9 cellular contexts compared by ENCODE assay signal in genomic region chr1:94801919-94802546, GRCh38. TPM values are rescaled to one million over a fixed set of nuclear protein-coding genes. Genes with fewer than 3 reads are reported as not detected.
DNase-seq lines count a peak whose midpoint lies in the region; ATAC-seq and TF ChIP-seq lines count a peak whose summit lies in the region.
"Had no signal": no experiment of that assay in that cellular context is flagged by ENCODE, and none has a peak within 500 bp of the region (broad histone marks: within the 10 kb centered on the region; RNA-seq: fewer than 3 reads in every experiment).

No MANE protein-coding gene starts in this region.

- no peak overlapping the region for H3K4me3 ChIP-seq in CD4-positive, alpha-beta memory T cell (ENCODE audit: low read length in 2 of 2)
- H3K4me3 ChIP-seq in mammary epithelial cell (replicated peaks in 1 of 3; ENCODE audit: insufficient read depth in 1 of 3, low read depth in 2 of 3, low read length in 3 of 3): peak overlapping the region in 2 of 3 experiments; percentile 6 to 20

- H3K27ac ChIP-seq in CD4-positive, alpha-beta memory T cell (ENCODE audit: low read depth, low read length): no peak overlapping the region
- H3K27ac ChIP-seq in mammary epithelial cell (ENCODE audit: insufficient read depth, low read depth, low read length): peak overlapping the region; percentile 75

- no peaks in the 10 kb centered on the region for H3K27me3 ChIP-seq in CD4-positive, alpha-beta memory T cell (ENCODE audit: insufficient read depth, low read length)
- no peaks in the 10 kb centered on the region for H3K27me3 ChIP-seq in mammary epithelial cell (ENCODE audit: insufficient read depth, low read length)

- CTCF ChIA-PET in CD4-positive, alpha-beta memory T cell (lab: Charles Lee; ENCODE audit: partially characterized antibody): interaction anchor here (1.4 to 6.3 kb wide), 3 partner anchors 52 to 325 kb away, joined by 3 to 61 read pairs (median 20); no protein-coding TSS in a partner anchor
- CTCF ChIA-PET in mammary epithelial cell (lab: Charles Lee; ENCODE audit: low non-redundant PET): no interaction called here

- ATAC-seq in GM19023 (IDR thresholded peaks at IDR 0.05; ENCODE audit: unreplicated experiment) (peak; percentile 64), HG03558 (IDR thresholded peaks at IDR 0.05; ENCODE audit: extremely low read depth, unreplicated experiment) (peak; percentile 52), GM19397 (IDR thresholded peaks at IDR 0.05; ENCODE audit: unreplicated experiment) (no peak)
- ATAC-seq in stimulated activated naive CD8-positive, alpha-beta T cell treated with anti-CD3 and anti-CD28 coated beads, Interleukin-15, Interleukin-2, amounts not matched to agents 100 U/mL and 50 U/mL, for 24 hours: peak; percentile 28

- dilution Hi-C loops in mammary epithelial cell (cut with HindIII; ENCODE audit: low sequenced_read_pairs): no loop called here

- peak overlapping the region in 7 of 8 donors; percentile 6 to 70 (median 47) for H3K4me3 Mint-ChIP-seq in CD4-positive, alpha-beta memory T cell
- H3K4me3 Mint-ChIP-seq: stimulated activated naive CD8-positive, alpha-beta T cell treated with anti-CD3 and anti-CD28 coated beads, Interleukin-15, Interleukin-2, amounts not matched to agents 100 ng/mL and 50 ng/mL, for 24 hours had no signal

- H3K4me2 ChIP-seq in mammary epithelial cell (ENCODE audit: insufficient read depth, low read depth, low read length): peak overlapping the region; percentile 94

- H3K9me3 ChIP-seq in CD4-positive, alpha-beta memory T cell (ENCODE audit: control insufficient read depth in 1 of 2, low read length in 2 of 2): no peaks in the 10 kb centered on the region
- H3K9me3 ChIP-seq in mammary epithelial cell (replicated peaks; ENCODE audit: insufficient read depth, low read length): no peaks in the 10 kb centered on the region

- peak overlapping the region; percentile 83 for H3K9ac ChIP-seq in mammary epithelial cell (ENCODE audit: insufficient read depth, low read length)

- in situ Hi-C loops in mammary epithelial cell (cut with MboI; ENCODE audit: low sequenced_read_pairs in 2 of 2): loop anchor here (5.0 to 25.0 kb wide), 3 partner anchors 275 to 765 kb away; no protein-coding TSS in a partner anchor

- H3K4me1 Mint-ChIP-seq in CD4-positive, alpha-beta memory T cell: peaks cover 12 to 20% (median 17%) of the 10 kb centered on the region in 4 donors

- peak; percentile 61 to 68 for TF ChIP-seq CTCF in mammary epithelial cell (conservative IDR thresholded peaks at IDR 0.05 in 1 of 2, IDR thresholded peaks at IDR 0.05 in 1 of 2; ENCODE audit: extremely low read depth in 1 of 2, insufficient read depth in 1 of 2, low read depth in 1 of 2, low read length in 2 of 2)

- H3K27ac Mint-ChIP-seq in CD4-positive, alpha-beta memory T cell: peak overlapping the region in 1 of 7 donors; percentile 4
- H3K27ac Mint-ChIP-seq: stimulated activated naive CD8-positive, alpha-beta T cell treated with anti-CD3 and anti-CD28 coated beads, Interleukin-15, Interleukin-2, amounts not matched to agents 100 ng/mL and 50 ng/mL, for 24 hours had no signal

- no peaks in the 10 kb centered on the region for H4K20me1 ChIP-seq in mammary epithelial cell (ENCODE audit: insufficient read depth, low read length)

- no peaks in the 10 kb centered on the region for H3K79me2 ChIP-seq in mammary epithelial cell (ENCODE audit: insufficient read depth, low read length)

- no peaks in the 10 kb centered on the region for H3K4me1 ChIP-seq in CD4-positive, alpha-beta memory T cell (ENCODE audit: insufficient read depth, low read length)
- H3K4me1 ChIP-seq in mammary epithelial cell (ENCODE audit: insufficient read depth, low read length): peaks cover 47% of the 10 kb centered on the region

- peaks cover 0 to 1% (median 0%) of the 10 kb centered on the region in 8 donors for H3K9me3 Mint-ChIP-seq in CD4-positive, alpha-beta memory T cell
- H3K9me3 Mint-ChIP-seq: stimulated activated naive CD8-positive, alpha-beta T cell treated with anti-CD3 and anti-CD28 coated beads, Interleukin-15, Interleukin-2, amounts not matched to agents 100 ng/mL and 50 ng/mL, for 24 hours had no signal

- no TSS peak for BruUV-seq in mammary epithelial cell (replicated peaks; lab: Mats Ljungman, UMichigan)

- H3K36me3 Mint-ChIP-seq in CD4-positive, alpha-beta memory T cell: no peaks in the 10 kb centered on the region

- peak in 3 of 5 donors; percentile 24 to 33 (median 29) for DNase-seq in CD4-positive, alpha-beta memory T cell
- DNase-seq in NOMO-1 treated with dmso at 0.1 percent for 144 hours (lab: John Stamatoyannopoulos, UW; ENCODE audit: unreplicated experiment): peak; percentile 68
- DNase-seq in mammary epithelial cell: peak; percentile 79
- peak; percentile 83 for DNase-seq in kidney tubule cell (ENCODE audit: low spot score)
- no peak for DNase-seq in stimulated activated naive CD8-positive, alpha-beta T cell treated with anti-CD3 and anti-CD28 coated beads, Interleukin-15, Interleukin-2, amounts not matched to agents 100 U/mL and 50 U/mL, for 24 hours

- WGBS in mammary epithelial cell (ENCODE audit: low coverage, missing lambda C conversion rate): 6% methylated on average over 5 of the region's 7 CpGs

- peaks cover 1 to 5% of the 10 kb centered on the region in 2 donors for H3K27me3 Mint-ChIP-seq in CD4-positive, alpha-beta memory T cell

- POLR2A ChIA-PET in CD4-positive, alpha-beta memory T cell (lab: Charles Lee; ENCODE audit: partially characterized antibody): no interaction called here

- H2AFZ ChIP-seq in mammary epithelial cell (ENCODE audit: low read depth, low read length): peak overlapping the region; percentile 89

- intact Hi-C loops in CD4-positive, alpha-beta memory T cell (cut with micrococcal nuclease): no loop called here
- intact Hi-C loops in mammary epithelial cell (cut with micrococcal nuclease): loop anchor here (1.0 to 5.0 kb wide), 8 partner anchors 61 to 385 kb away; partner anchors contain the start of genes ABCD3 and F3

- H3K36me3 ChIP-seq in CD4-positive, alpha-beta memory T cell (ENCODE audit: insufficient read depth, low read length): no peaks in the 10 kb centered on the region
- H3K36me3 ChIP-seq in mammary epithelial cell (ENCODE audit: insufficient read depth, low read length): no peaks in the 10 kb centered on the region

RNA-seq across cellular contexts. Expression of gene SLC44A3, which starts 18.1 kb away (rescaled TPM):
- total RNA-seq in CD4-positive, alpha-beta memory T cell: 1 to 10 TPM; 1.9 to 2.3 TPM
- 1 to 10 TPM; 1.1 to 1.9 TPM for polyA plus RNA-seq in CD4-positive, alpha-beta memory T cell
- total RNA-seq in mammary epithelial cell: 1 to 10 TPM; 5.8 to 6.4 TPM
- 3.6 TPM for polyA plus RNA-seq in mammary epithelial cell
- 6.0 TPM for polyA minus RNA-seq in mammary epithelial cell

Comparison
In these comparisons a context has a peak if more than half of its experiments do, and no peak if none do; other contexts are left out.
1. H3K4me3 ChIP-seq: peak in mammary epithelial cell (2 of 3); none in CD4-positive, alpha-beta memory T cell (0 of 2).